Comparison of ENCODE assay signal across 14 cellular contexts in the genomic region with DNA sequence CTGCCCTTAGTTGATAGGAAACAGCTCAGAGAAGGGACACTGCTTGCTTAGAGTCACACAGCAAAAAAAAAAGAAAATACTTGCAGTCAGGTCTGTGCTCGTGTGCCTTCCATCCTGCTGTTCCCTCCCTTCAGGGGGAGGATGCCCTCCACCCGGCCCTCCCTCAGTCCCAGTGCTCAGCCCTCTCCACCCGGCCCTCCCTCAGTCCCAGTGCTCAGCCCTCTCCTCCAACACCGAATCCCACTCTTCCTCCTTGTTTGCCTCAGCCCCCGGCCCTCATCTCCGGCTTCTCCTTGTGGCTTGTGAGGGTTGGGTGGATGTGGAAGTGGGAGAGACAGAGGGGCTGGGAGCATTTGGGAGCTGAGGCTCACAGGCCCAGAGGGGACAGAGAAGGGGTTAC. TPM values are rescaled to one million over a fixed set of nuclear protein-coding genes. Genes with fewer than 3 reads are reported as not detected.
"Had no signal": no experiment of that assay in that cellular context is flagged by ENCODE, and none has a peak within 500 bp of the region (broad histone marks: within the 10 kb centered on the region; RNA-seq: fewer than 3 reads in every experiment).

No MANE protein-coding gene starts in this region.

- H3K27me3 Mint-ChIP-seq: activated CD4-positive, alpha-beta memory T cell treated with anti-CD3 and anti-CD28 coated beads for 36 hours; stimulated activated naive CD8-positive, alpha-beta T cell treated with anti-CD3 and anti-CD28 coated beads, Interleukin-15, Interleukin-2, amounts not matched to agents 100 ng/mL and 50 ng/mL, for 24 hours had no signal

- H3K27ac ChIP-seq: cardiac muscle cell, ovary, testis, upper lobe of right lung, VCaP had no signal

- H3K9me3 Mint-ChIP-seq: activated CD4-positive, alpha-beta memory T cell treated with anti-CD3 and anti-CD28 coated beads for 36 hours; activated T-cell treated with anti-CD3 and anti-CD28 coated beads, Interleukin-2, amount 50 U/mL, for 72 hours; stimulated activated naive CD8-positive, alpha-beta T cell treated with anti-CD3 and anti-CD28 coated beads, Interleukin-15, Interleukin-2, amounts not matched to agents 100 ng/mL and 50 ng/mL, for 24 hours had no signal

- H3K36me3 ChIP-seq: ovary had no signal

- H3K4me3 Mint-ChIP-seq: activated CD4-positive, alpha-beta memory T cell treated with anti-CD3 and anti-CD28 coated beads for 36 hours; activated T-cell treated with anti-CD3 and anti-CD28 coated beads, Interleukin-2, amount 50 U/mL, for 72 hours; stimulated activated naive CD8-positive, alpha-beta T cell treated with anti-CD3 and anti-CD28 coated beads, Interleukin-15, Interleukin-2, amounts not matched to agents 100 ng/mL and 50 ng/mL, for 24 hours had no signal

- H3K9me3 ChIP-seq: ovary, testis, upper lobe of right lung had no signal

- DNase-seq: activated CD4-positive, alpha-beta memory T cell treated with anti-CD3 and anti-CD28 coated beads for 36 hours; activated gamma-delta T cell treated with Interleukin-2 at 50 U/mL for 16 hours; activated T-cell treated with anti-CD3 and anti-CD28 coated beads, Interleukin-2, amount 50 U/mL, for 72 hours; foreskin melanocyte; stimulated activated CD4-positive, alpha-beta T cell treated with anti-CD3 and anti-CD28 coated beads, Interleukin-2, amount 100 ng/mL, for 48 hours; T1000; testis; upper lobe of right lung had no signal

- ATAC-seq: activated T-cell treated with anti-CD3 and anti-CD28 coated beads, Interleukin-2, amount 50 U/mL, for 72 hours; upper lobe of right lung had no signal

- FAIRE-seq: astrocyte, colon had no signal

- H3K4me3 ChIP-seq: cardiac muscle cell, ovary, testis, upper lobe of right lung had no signal

- H3K27ac Mint-ChIP-seq: activated CD4-positive, alpha-beta memory T cell treated with anti-CD3 and anti-CD28 coated beads for 36 hours; activated T-cell treated with anti-CD3 and anti-CD28 coated beads, Interleukin-2, amount 50 U/mL, for 72 hours; stimulated activated naive CD8-positive, alpha-beta T cell treated with anti-CD3 and anti-CD28 coated beads, Interleukin-15, Interleukin-2, amounts not matched to agents 100 ng/mL and 50 ng/mL, for 24 hours had no signal

RNA-seq across cellular contexts. Expression of gene OSCAR, which starts 9.0 kb away (rescaled TPM):
- total RNA-seq: cardiac muscle cell had no signal
